Comparison of ENCODE assay signal across 21 cellular contexts in genomic region chr10:97879241-97879640, GRCh38.
"Had no signal": no experiment of that assay in that cellular context is flagged by ENCODE, and none has a peak within 500 bp of the region (broad histone marks: within the 10 kb centered on the region; RNA-seq: fewer than 3 reads in every experiment).

No MANE protein-coding gene starts in this region.

- H3K9me3 ChIP-seq: esophagus squamous epithelium, gastrocnemius medialis, left ventricle myocardium inferior, pancreas, psoas muscle, right atrium auricular region, thoracic aorta, upper lobe of left lung had no signal

- H3K27ac ChIP-seq: esophagus squamous epithelium, gastrocnemius medialis, left ventricle myocardium inferior, pancreas, psoas muscle, right atrium auricular region, thoracic aorta, upper lobe of left lung had no signal

- H3K4me3 ChIP-seq: esophagus squamous epithelium, gastrocnemius medialis, left ventricle myocardium inferior, pancreas, psoas muscle, right atrium auricular region, thoracic aorta, upper lobe of left lung had no signal

- H3K27me3 ChIP-seq: gastrocnemius medialis, pancreas, right atrium auricular region, upper lobe of left lung had no signal

- ATAC-seq: gastrocnemius medialis; natural killer cell treated with Interleukin-12 subunit alpha and Interleukin-12 subunit beta and Interleukin-15 and Interleukin-18, amount 100 ng/mL, for 72 hours; pancreas; psoas muscle had no signal

- H3K4me3 Mint-ChIP-seq: activated T-cell treated with anti-CD3 and anti-CD28 coated beads, Interleukin-2, amount 50 U/mL, for 24 hours; endodermal cell; natural killer cell treated with Interleukin-12 subunit alpha and Interleukin-12 subunit beta and Interleukin-15 and Interleukin-18, amount 100 ng/mL, for 72 hours had no signal

- H3K36me3 ChIP-seq: esophagus squamous epithelium, gastrocnemius medialis, left ventricle myocardium inferior, pancreas, right atrium auricular region, thoracic aorta, upper lobe of left lung had no signal

- H3K4me1 ChIP-seq: gastrocnemius medialis, left ventricle myocardium inferior, pancreas, psoas muscle, upper lobe of left lung had no signal

- DNase-seq: activated CD8-positive, alpha-beta memory T cell treated with anti-CD3 and anti-CD28 coated beads, Interleukin-2, amount 50 U/mL, for 4 hours; activated naive CD4-positive, alpha-beta T cell; activated T-cell treated with anti-CD3 and anti-CD28 coated beads, Interleukin-2, amount 50 U/mL, for 24 hours; amygdala; cortex of kidney; endodermal cell; esophagus squamous epithelium; gastrocnemius medialis; hippocampal formation; left ventricle myocardium inferior; mammary epithelial cell; psoas muscle; stimulated activated CD4-positive, alpha-beta T cell treated with anti-CD3 and anti-CD28 coated beads, Interleukin-4, amount 100 ng/mL, for 24 hours; stimulated activated naive CD4-positive, alpha-beta T cell treated with Interleukin-2 at 50 U/mL for 16 hours; T-helper 9 cell; upper lobe of left lung had no signal

- H3K36me3 Mint-ChIP-seq: natural killer cell treated with Interleukin-12 subunit alpha and Interleukin-12 subunit beta and Interleukin-15 and Interleukin-18, amount 100 ng/mL, for 72 hours had no signal

- H3K27ac Mint-ChIP-seq: activated T-cell treated with anti-CD3 and anti-CD28 coated beads, Interleukin-2, amount 50 U/mL, for 24 hours; activated T-helper 2 cell treated with anti-CD3 and anti-CD28 coated beads, Interferon-gamma antibody, Interleukin-2, Interleukin-4, amounts not matched to agents 10 μg/mL and 5 μg/mL and 100 μg/mL, durations not matched to agents 14 hours and 24 hours and 36 hours; endodermal cell; natural killer cell treated with Interleukin-12 subunit alpha and Interleukin-12 subunit beta and Interleukin-15 and Interleukin-18, amount 100 ng/mL, for 72 hours had no signal

- H3K9me3 Mint-ChIP-seq: activated T-cell treated with anti-CD3 and anti-CD28 coated beads, Interleukin-2, amount 50 U/mL, for 24 hours; activated T-helper 2 cell treated with anti-CD3 and anti-CD28 coated beads, Interferon-gamma antibody, Interleukin-2, Interleukin-4, amounts not matched to agents 10 μg/mL and 5 μg/mL and 100 μg/mL, durations not matched to agents 14 hours and 24 hours and 36 hours; endodermal cell; natural killer cell treated with Interleukin-12 subunit alpha and Interleukin-12 subunit beta and Interleukin-15 and Interleukin-18, amount 100 ng/mL, for 72 hours had no signal
